Comparison of ENCODE assay signal across 1 cellular context in genomic region chr4:75099321-75099720, GRCh38.
A peak's percentile ranks its signal among the peaks of the same experiment; 100 is the strongest.
TF ChIP-seq lines count a peak whose summit lies in the region.

No MANE protein-coding gene starts in this region.

TF ChIP-seq in GM12878, 131 proteins besides CTCF, POLR2A, EP300 and RAD21 (continued from another document and continues in another):
- TF ChIP-seq NKRF (conservative IDR thresholded peaks at IDR 0.05) = no peak
- no peak for TF ChIP-seq GATAD2B (conservative IDR thresholded peaks at IDR 0.05; ENCODE audit: low read depth)
- TF ChIP-seq TARDBP (IDR thresholded peaks at IDR 0.05; ENCODE audit: borderline replicate concordance) = no peak
- TF ChIP-seq RFX5 (IDR thresholded peaks at IDR 0.05; ENCODE audit: low read depth, low read length) = no peak
- TF ChIP-seq ZBTB40 (IDR thresholded peaks at IDR 0.05; ENCODE audit: borderline replicate concordance) = no peak
- 0 out of 2 replicates have a peak, but pooled peaks have one; percentile 16 for TF ChIP-seq GABPA (IDR thresholded peaks at IDR 0.05; ENCODE audit: low read depth)
- no peak for TF ChIP-seq RELB (IDR thresholded peaks at IDR 0.05; ENCODE audit: low read depth)
- TF ChIP-seq ZNF687 (IDR thresholded peaks at IDR 0.05) = no peak
- peak; percentile 55 for TF ChIP-seq EED (IDR thresholded peaks at IDR 0.05; ENCODE audit: low read depth)
- 0 out of 4 replicates have a peak, but pooled peaks of 1 of the 2 experiments have one; percentile 40 for TF ChIP-seq ETV6 (conservative IDR thresholded peaks at IDR 0.05 in 1 of 2, IDR thresholded peaks at IDR 0.05 in 1 of 2; ENCODE audit: borderline replicate concordance in 1 of 2, low read depth in 1 of 2)
- TF ChIP-seq CHD1 (IDR thresholded peaks at IDR 0.05; ENCODE audit: low read depth, low read length) = no peak
- TF ChIP-seq FOXK2 (IDR thresholded peaks at IDR 0.05) = no peak
- peak; percentile 62; the same call in 1 of the 2 replicates for TF ChIP-seq MTA3 (IDR thresholded peaks at IDR 0.05; ENCODE audit: borderline replicate concordance, low read length)
- no peak for TF ChIP-seq RCOR1 (conservative IDR thresholded peaks at IDR 0.05; ENCODE audit: low read depth, low read length)
- no peak for TF ChIP-seq SREBF2 (IDR thresholded peaks at IDR 0.05; ENCODE audit: low read length)
- TF ChIP-seq MYC (IDR thresholded peaks at IDR 0.05; ENCODE audit: insufficient read depth, insufficient read length, insufficient replicate concordance, low read length, severe bottlenecking) = no peak
- no peak for TF ChIP-seq SMC3 (IDR thresholded peaks at IDR 0.05; ENCODE audit: borderline replicate concordance, low read length)
- no peak for TF ChIP-seq ZBTB4 (CRISPR knock-in tag; IDR thresholded peaks at IDR 0.05)
- no peak; the same call in 1 of the 2 replicates for TF ChIP-seq DPF2 (IDR thresholded peaks at IDR 0.05)
- no peak for TF ChIP-seq KLF5 (IDR thresholded peaks at IDR 0.05; ENCODE audit: partially characterized antibody)
- TF ChIP-seq NFIC (IDR thresholded peaks at IDR 0.05; ENCODE audit: low read depth, low read length) = peak; percentile 71; the same call in 1 of the 2 replicates
- no peak for TF ChIP-seq ZNF24 (IDR thresholded peaks at IDR 0.05)
- no peak for TF ChIP-seq NBN (IDR thresholded peaks at IDR 0.05)
- peak; percentile 54; the same call in 1 of the 2 replicates for TF ChIP-seq SPI1 (IDR thresholded peaks at IDR 0.05; ENCODE audit: borderline replicate concordance, insufficient read depth, low read depth, low read length)
- TF ChIP-seq TBL1XR1 (IDR thresholded peaks at IDR 0.05; ENCODE audit: low read depth, low read length) = no peak
- 0 out of 2 replicates have a peak, but pooled peaks have one; percentile 28 for TF ChIP-seq CREB1 (IDR thresholded peaks at IDR 0.05; ENCODE audit: low read depth)
- TF ChIP-seq PBX3 (IDR thresholded peaks at IDR 0.05; ENCODE audit: insufficient replicate concordance, low read depth, low read length) = no peak
- TF ChIP-seq ZNF274 (IDR thresholded peaks at IDR 0.05; ENCODE audit: insufficient read depth, insufficient read length) = no peak
- TF ChIP-seq POLR2AphosphoS5 (IDR thresholded peaks at IDR 0.05; ENCODE audit: low read length) = no peak
- peak; percentile 50; the same call in 1 of the 2 replicates for TF ChIP-seq ZBED1 (IDR thresholded peaks at IDR 0.05; ENCODE audit: borderline replicate concordance)
- no peak for TF ChIP-seq HCFC1 (IDR thresholded peaks at IDR 0.05; ENCODE audit: low read length)
- no peak for TF ChIP-seq HSF1 (IDR thresholded peaks at IDR 0.05; ENCODE audit: low read depth, low read length)
- TF ChIP-seq TCF7 (IDR thresholded peaks at IDR 0.05; ENCODE audit: borderline replicate concordance) = no peak
- peak; percentile 94 for TF ChIP-seq RUNX3 (IDR thresholded peaks at IDR 0.05; ENCODE audit: low read length)
- TF ChIP-seq CEBPZ (IDR thresholded peaks at IDR 0.05; ENCODE audit: low read depth, low read length) = no peak
- peak; percentile 35; the same call in 1 of the 2 replicates for TF ChIP-seq IKZF1 (conservative IDR thresholded peaks at IDR 0.05)
- no peak for TF ChIP-seq HDAC6 (IDR thresholded peaks at IDR 0.05; ENCODE audit: unreplicated experiment)
